27 cellular contexts compared by ENCODE assay signal in the genomic region with DNA sequence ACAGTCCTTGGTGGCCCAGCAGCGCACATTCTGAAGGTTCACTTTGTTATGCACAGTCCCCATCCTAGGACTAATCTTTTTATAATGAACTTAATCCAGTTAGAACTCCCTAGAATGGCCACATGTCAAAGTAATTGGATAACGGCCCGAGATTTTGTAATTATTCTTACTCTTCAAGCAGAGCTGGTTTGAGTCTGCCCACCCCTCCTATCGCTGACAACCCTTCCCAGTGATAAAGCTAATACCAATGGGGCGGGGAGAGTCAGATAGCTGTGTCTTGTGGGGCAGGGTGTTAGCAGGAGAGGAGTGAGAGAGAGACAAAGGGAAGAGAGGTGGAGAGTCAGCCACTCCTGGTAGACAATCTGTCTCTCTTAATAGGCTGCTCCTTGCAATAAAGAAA.
DNase-seq lines count a peak whose midpoint lies in the region; ATAC-seq and TF ChIP-seq lines count a peak whose summit lies in the region.
"Had no signal": no experiment of that assay in that cellular context is flagged by ENCODE, and none has a peak within 500 bp of the region (broad histone marks: within the 10 kb centered on the region; RNA-seq: fewer than 3 reads in every experiment).

No MANE protein-coding gene starts in this region.

- no peak overlapping the region for H2BK15ac ChIP-seq in neuronal stem cell (ENCODE audit: low read length)

- H3K79me1 ChIP-seq in neuronal stem cell (ENCODE audit: low read depth, low read length), result no peaks in the 10 kb centered on the region

- H4K91ac ChIP-seq in neuronal stem cell (ENCODE audit: low read depth, low read length, poor library complexity), result no peak overlapping the region

- no peak overlapping the region for H2BK12ac ChIP-seq in neuronal stem cell (ENCODE audit: low read length)

- no CpG with 5 or more reads among the region's 5 CpGs for WGBS in neuronal stem cell (ENCODE audit: extremely low coverage in 2 of 2, insufficient read length in 2 of 2, insufficient replicate concordance in 1 of 2), 2 donors

- H3K79me2 ChIP-seq in Loucy (ENCODE audit: insufficient read depth, low read length), result no peaks in the 10 kb centered on the region

- H2AFZ ChIP-seq in Loucy (ENCODE audit: low read length), result peak overlapping the region; percentile 67
- peak overlapping the region; percentile 33 for H2AFZ ChIP-seq in neuronal stem cell (ENCODE audit: low read length)

- H3K36me3 ChIP-seq in Loucy (ENCODE audit: insufficient read depth, low read length) (no peaks in the 10 kb centered on the region), neuronal stem cell (replicated peaks in 1 of 2; ENCODE audit: control insufficient read depth in 2 of 2, insufficient read depth in 2 of 2, low read length in 2 of 2) (no peaks in the 10 kb centered on the region)
- H3K36me3 ChIP-seq: BLaER1 treated with 17β-estradiol and CSF1 and Interleukin-3, amounts not matched to agents 10 nM and 100 nM; brain microvascular endothelial cell; Peyer's patch; upper lobe of right lung had no signal

- DNase-seq in NCI-H82 (lab: John Stamatoyannopoulos, UW) (peak; percentile 99), left cardiac atrium (peak; percentile 37), neuronal stem cell (ENCODE audit: low spot score) (peak; percentile 48), coronary artery (ENCODE audit: low spot score) (no peak), GM20000 (ENCODE audit: low spot score) (no peak), SW 1271 (lab: John Stamatoyannopoulos, UW) (no peak), NCI-H2081 treated with DMSO at 0.1 percent for 48 hours (lab: John Stamatoyannopoulos, UW) (no peak)
- DNase-seq: activated CD4-positive, alpha-beta T cell treated with anti-CD3 and anti-CD28 coated beads for 48 hours; activated CD8-positive, alpha-beta memory T cell treated with anti-CD3 and anti-CD28 coated beads for 24 hours; activated T-cell treated with anti-CD3 and anti-CD28 coated beads for 4 hours; amniotic stem cell; brain microvascular endothelial cell; DMS53; effector CD4-positive, alpha-beta T cell; Kasumi-1; naive thymus-derived CD4-positive, alpha-beta T cell; NCI-H1436 treated with DMSO at 0.1 percent for 48 hours; NCI-H2107; NCI-H510A; Peyer's patch; SIG-M5; stimulated activated naive CD4-positive, alpha-beta T cell; T-cell; upper lobe of right lung had no signal

- H3K14ac ChIP-seq in neuronal stem cell (ENCODE audit: low read length), result no peak overlapping the region

- H3F3A ChIP-seq in Loucy (ENCODE audit: low read depth), result no peaks in the 10 kb centered on the region

- H3K9me3 ChIP-seq in Loucy (ENCODE audit: insufficient read depth, low read depth, low read length) (no peaks in the 10 kb centered on the region), neuronal stem cell (replicated peaks in 1 of 2; ENCODE audit: control insufficient read depth in 2 of 2, insufficient read depth in 1 of 2, low read depth in 1 of 2, low read length in 2 of 2) (no peaks in the 10 kb centered on the region)
- H3K9me3 ChIP-seq: BLaER1 treated with 17β-estradiol and CSF1 and Interleukin-3, amounts not matched to agents 10 nM and 100 nM; Peyer's patch; upper lobe of right lung had no signal

- peaks cover 21% of the 10 kb centered on the region for H3K4me1 ChIP-seq in Loucy (ENCODE audit: insufficient read depth, low read length, poor library complexity, severe bottlenecking)
- peaks cover 0 to 6% of the 10 kb centered on the region in 2 donors for H3K4me1 ChIP-seq in neuronal stem cell (ENCODE audit: control insufficient read depth in 2 of 2, insufficient read depth in 1 of 2, low read depth in 1 of 2, low read length in 2 of 2)
- H3K4me1 ChIP-seq: Peyer's patch, upper lobe of right lung had no signal

- H3K9ac ChIP-seq in Loucy (ENCODE audit: low read depth, low read length, poor library complexity, severe bottlenecking) (peak overlapping the region; percentile 22), neuronal stem cell (ENCODE audit: low read depth, low read length, poor library complexity) (no peak overlapping the region)
- H3K9ac ChIP-seq: BLaER1 treated with 17β-estradiol and CSF1 and Interleukin-3, amounts not matched to agents 10 nM and 100 nM had no signal

- intact Hi-C loops in left cardiac atrium (cut with DNase I), result loop anchor here (10.0 kb wide), 1 partner anchor 239 kb away; no protein-coding TSS in a partner anchor

- TF ChIP-seq CTCF in Loucy (conservative IDR thresholded peaks at IDR 0.05; ENCODE audit: low read length), result no peak
- TF ChIP-seq CTCF in coronary artery (IDR thresholded peaks at IDR 0.05), result no peak
- TF ChIP-seq CTCF in GM20000 (IDR thresholded peaks at IDR 0.05; ENCODE audit: extremely low read depth, missing control alignments), result no peak

- no peak overlapping the region for H2BK120ac ChIP-seq in neuronal stem cell (ENCODE audit: low read depth, low read length)

- no peaks in the 10 kb centered on the region for H3K27me3 ChIP-seq in Loucy (ENCODE audit: insufficient read depth, low read length, poor library complexity, severe bottlenecking)
- peaks cover 0 to 6% (median 0%) of the 10 kb centered on the region in 3 experiments for H3K27me3 ChIP-seq in neuronal stem cell (ENCODE audit: control insufficient read depth in 3 of 3, insufficient read depth in 3 of 3, low read depth in 1 of 3, low read length in 3 of 3)
- H3K27me3 ChIP-seq: BLaER1 treated with 17β-estradiol and CSF1 and Interleukin-3, amounts not matched to agents 10 nM and 100 nM; brain microvascular endothelial cell; Peyer's patch; upper lobe of right lung had no signal

- H3K4me2 ChIP-seq in Loucy (ENCODE audit: low read depth, low read length, poor library complexity, severe bottlenecking) (no peak overlapping the region), neuronal stem cell (ENCODE audit: insufficient read depth, low read length, poor library complexity, severe bottlenecking) (no peak overlapping the region)
- H3K4me2 ChIP-seq: BLaER1 treated with 17β-estradiol and CSF1 and Interleukin-3, amounts not matched to agents 10 nM and 100 nM had no signal

- peak; percentile 79 to 85 for ATAC-seq in left cardiac atrium
- ATAC-seq: naive thymus-derived CD4-positive, alpha-beta T cell; T-cell; upper lobe of right lung had no signal

- H3K4ac ChIP-seq in neuronal stem cell (ENCODE audit: low read length), result no peak overlapping the region

- H2AK5ac ChIP-seq in neuronal stem cell (ENCODE audit: low read depth, low read length), result no peak overlapping the region

- H3K9me2 ChIP-seq in Loucy (replicated peaks; ENCODE audit: low read depth, low read length), result no peaks in the 10 kb centered on the region

- H3K27ac ChIP-seq in neuronal stem cell (replicated peaks; ENCODE audit: low read length), result no peak overlapping the region
- no peak overlapping the region for H3K27ac ChIP-seq in coronary artery
- H3K27ac ChIP-seq: BLaER1 treated with 17β-estradiol and CSF1 and Interleukin-3, amounts not matched to agents 10 nM and 100 nM; brain microvascular endothelial cell; Peyer's patch; upper lobe of right lung had no signal

- no peak overlapping the region for H3K23ac ChIP-seq in neuronal stem cell (ENCODE audit: low read depth, low read length, poor library complexity)

- H3K4me3 ChIP-seq in Loucy (ENCODE audit: low read length, poor library complexity, severe bottlenecking) (no peak overlapping the region), neuronal stem cell (ENCODE audit: low read length in 2 of 2) (no peak overlapping the region), coronary artery (no peak overlapping the region)
- H3K4me3 ChIP-seq: BLaER1 treated with 17β-estradiol and CSF1 and Interleukin-3, amounts not matched to agents 10 nM and 100 nM; Peyer's patch; skin epidermis; upper lobe of right lung had no signal

- no peak overlapping the region for H3K18ac ChIP-seq in neuronal stem cell (ENCODE audit: low read length)

- H2BK5ac ChIP-seq in neuronal stem cell (ENCODE audit: low read length), result no peak overlapping the region

- no peaks in the 10 kb centered on the region for H4K20me1 ChIP-seq in Loucy (ENCODE audit: insufficient read depth, low read length, poor library complexity, severe bottlenecking)
- H4K20me1 ChIP-seq: BLaER1 treated with 17β-estradiol and CSF1 and Interleukin-3, amounts not matched to agents 10 nM and 100 nM had no signal

- no peak overlapping the region for H4K8ac ChIP-seq in neuronal stem cell (ENCODE audit: low read depth, low read length)

Comparison
In these comparisons a context has a peak if more than half of its experiments do, and no peak if none do; other contexts are left out.
1. DNase-seq: peak in NCI-H82 (single experiment), left cardiac atrium (single experiment) and neuronal stem cell (single experiment); none in coronary artery (single experiment), GM20000 (single experiment), SW 1271 (0 of 2) and NCI-H2081 treated with DMSO at 0.1 percent for 48 hours (single experiment).